25 cellular contexts compared by ENCODE assay signal in genomic region chr2:62469114-62469513, GRCh38. TPM values are rescaled to one million over a fixed set of nuclear protein-coding genes. Genes with fewer than 3 reads are reported as not detected.
DNase-seq lines count a peak whose midpoint lies in the region; ATAC-seq, FAIRE-seq and TF ChIP-seq lines count a peak whose summit lies in the region.
"Had no signal": no experiment of that assay in that cellular context is flagged by ENCODE, and none has a peak within 500 bp of the region (broad histone marks: within the 10 kb centered on the region; RNA-seq: fewer than 3 reads in every experiment).

No MANE protein-coding gene starts in this region.

- H3K4me1 ChIP-seq in right atrium auricular region (peaks cover 0 to 22% of the 10 kb centered on the region in 2 donors), K562 (replicated peaks in 1 of 2; ENCODE audit: control insufficient read depth in 2 of 2, insufficient read depth in 2 of 2, low read length in 2 of 2) (no peaks in the 10 kb centered on the region), HepG2 (ENCODE audit: insufficient read depth, low read length) (peaks cover 87% of the 10 kb centered on the region)
- H3K4me1 ChIP-seq: BE2C; BLaER1 treated with 17β-estradiol and CSF1 and Interleukin-3, amounts not matched to agents 10 nM and 100 nM had no signal

- TF ChIP-seq CTCF in right atrium auricular region (IDR thresholded peaks at IDR 0.05) (no peak), K562 (IDR thresholded peaks at IDR 0.05 in 2 of 3, conservative IDR thresholded peaks at IDR 0.05 in 1 of 3; ENCODE audit: insufficient read depth in 2 of 3, low read depth in 1 of 3, low read length in 3 of 3) (no peak), HepG2 (CRISPR knock-in tag; IDR thresholded peaks at IDR 0.05) (no peak)

- H3K36me3 ChIP-seq in right atrium auricular region (no peaks in the 10 kb centered on the region), K562 (ENCODE audit: control insufficient read depth, insufficient read depth, low read length) (no peaks in the 10 kb centered on the region), HepG2 (replicated peaks in 1 of 2; ENCODE audit: control insufficient read depth in 1 of 2, insufficient read depth in 2 of 2, low read length in 2 of 2) (no peaks in the 10 kb centered on the region)
- H3K36me3 ChIP-seq: BE2C; BLaER1 treated with 17β-estradiol and CSF1 and Interleukin-3, amounts not matched to agents 10 nM and 100 nM had no signal

- no peaks in the 10 kb centered on the region for H3K27me3 ChIP-seq in right atrium auricular region
- H3K27me3 ChIP-seq in K562 (ENCODE audit: control insufficient read depth in 2 of 2, insufficient read depth in 2 of 2, low read length in 2 of 2), result peaks cover 2 to 18% of the 10 kb centered on the region in 2 experiments; a peak in 2 of 5 replicates
- no peaks in the 10 kb centered on the region for H3K27me3 ChIP-seq in HepG2 (ENCODE audit: control insufficient read depth in 1 of 2, insufficient read depth in 2 of 2, low read length in 2 of 2)
- H3K27me3 ChIP-seq: BE2C; BLaER1 treated with 17β-estradiol and CSF1 and Interleukin-3, amounts not matched to agents 10 nM and 100 nM had no signal

- H3K4me3 ChIP-seq in right atrium auricular region (no peak overlapping the region), K562 (no peak overlapping the region), HepG2 (replicated peaks in 1 of 3; ENCODE audit: insufficient read depth in 1 of 3, low read depth in 2 of 3, low read length in 3 of 3) (no peak overlapping the region)
- H3K4me3 ChIP-seq: BLaER1 treated with 17β-estradiol and CSF1 and Interleukin-3, amounts not matched to agents 10 nM and 100 nM had no signal

- TF ChIP-seq RAD21 in K562 (CRISPR knock-in tag; conservative IDR thresholded peaks at IDR 0.05 in 1 of 2, IDR thresholded peaks at IDR 0.05 in 1 of 2) (no peak), HepG2 (CRISPR knock-in tag; IDR thresholded peaks at IDR 0.05) (no peak)

- ATAC-seq in left ventricle myocardium superior, result no peak
- ATAC-seq in K562, result no peak
- ATAC-seq in HepG2, result no peak

- H3K9ac ChIP-seq in K562 (ENCODE audit: insufficient read depth in 1 of 2, low read depth in 2 of 2, low read length in 2 of 2) (no peak overlapping the region), HepG2 (ENCODE audit: insufficient read depth, low read depth, low read length) (no peak overlapping the region)
- H3K9ac ChIP-seq: BLaER1 treated with 17β-estradiol and CSF1 and Interleukin-3, amounts not matched to agents 10 nM and 100 nM had no signal

- H3K27ac ChIP-seq in right atrium auricular region, result no peak overlapping the region
- no peak overlapping the region for H3K27ac ChIP-seq in K562 (ENCODE audit: extremely low read depth, low read depth, low read length)
- no peak overlapping the region for H3K27ac ChIP-seq in HepG2 (ENCODE audit: extremely low read length, insufficient read depth, low read length)
- H3K27ac ChIP-seq: 22Rv1; BLaER1 treated with 17β-estradiol and CSF1 and Interleukin-3, amounts not matched to agents 10 nM and 100 nM had no signal

- H4K20me1 ChIP-seq in K562 (replicated peaks; ENCODE audit: control insufficient read depth, insufficient read depth, low read length) (no peaks in the 10 kb centered on the region), HepG2 (ENCODE audit: insufficient read depth, low read length) (no peaks in the 10 kb centered on the region)
- H4K20me1 ChIP-seq: BLaER1 treated with 17β-estradiol and CSF1 and Interleukin-3, amounts not matched to agents 10 nM and 100 nM had no signal

- DNase-seq in right atrium auricular region (ENCODE audit: low spot score) (peak; percentile 54), left ventricle myocardium superior (no peak), K562 (ENCODE audit: extremely low read depth in 1 of 4, low spot score in 3 of 4) (no peak), HepG2 (ENCODE audit: low spot score) (no peak), RPMI8226 (no peak), superior temporal gyrus (ENCODE audit: extremely low spot score) (no peak), GM03348 (ENCODE audit: low spot score) (no peak), hypothalamus (lab: John Stamatoyannopoulos, UW) (no peak)
- DNase-seq: ACHN; AML-193; BE2C; CD4-positive, alpha-beta T cell; CD8-positive, alpha-beta memory T cell; DMS 273 treated with DMSO at 0.1 percent for 48 hours; DMS79; EL; GDM1; GOT3; H7; HCEC 1CT had no signal

- H2AFZ ChIP-seq in K562 (ENCODE audit: low read depth, low read length), result no peak overlapping the region
- no peak overlapping the region for H2AFZ ChIP-seq in HepG2 (ENCODE audit: low read length)

- CTCF ChIA-PET in K562 (lab: Yijun Ruan, JAX; ENCODE audit: low intra/inter-chr PET ratio), result no interaction called here
- CTCF ChIA-PET in HepG2 (lab: Yijun Ruan, JAX; ENCODE audit: low intra/inter-chr PET ratio, low total read pairs), result no interaction called here

- no peaks in the 10 kb centered on the region for H3K9me1 ChIP-seq in K562 (ENCODE audit: control insufficient read depth, insufficient read depth, low read length)

- H3K4me2 ChIP-seq in K562 (ENCODE audit: insufficient read depth, low read length) (no peak overlapping the region), HepG2 (ENCODE audit: low read depth, low read length) (no peak overlapping the region)
- H3K4me2 ChIP-seq: BLaER1 treated with 17β-estradiol and CSF1 and Interleukin-3, amounts not matched to agents 10 nM and 100 nM had no signal

- FAIRE-seq in K562 (lab: Jason Lieb, UNC) (no peak), HepG2 (lab: Jason Lieb, UNC) (no peak)
- FAIRE-seq: A204.1, D721Med, GM12892 had no signal

- TF ChIP-seq POLR2A in K562 (conservative IDR thresholded peaks at IDR 0.05) (no peak), HepG2 (IDR thresholded peaks at IDR 0.05; ENCODE audit: insufficient read depth in 1 of 2, low read depth in 2 of 2, low read length in 2 of 2) (no peak)

- 0% methylated on average over 1 of the region's 1 CpG for WGBS in K562 (ENCODE audit: insufficient coverage, low coverage, missing lambda C conversion rate)
- WGBS in HepG2 (ENCODE audit: low lambda C conversion rate), result 95% methylated on average over 1 of the region's 1 CpG

- in situ Hi-C loops in K562 (cut with MboI), result no loop called here
- in situ Hi-C loops in HepG2 (cut with HindIII; ENCODE audit: extremely low pct_ligation_motif_present, low pct_unique_long_range_greater_than_20kb), result no loop called here

- no peaks in the 10 kb centered on the region for H3K9me3 ChIP-seq in right atrium auricular region
- H3K9me3 ChIP-seq in K562 (replicated peaks; ENCODE audit: control insufficient read depth, insufficient read depth, low read depth, low read length), result no peaks in the 10 kb centered on the region
- no peaks in the 10 kb centered on the region for H3K9me3 ChIP-seq in HepG2 (ENCODE audit: low read length)
- H3K9me3 ChIP-seq: BE2C; BLaER1 treated with 17β-estradiol and CSF1 and Interleukin-3, amounts not matched to agents 10 nM and 100 nM had no signal

- TF ChIP-seq EP300 in K562 (IDR thresholded peaks at IDR 0.05; ENCODE audit: low read length), result no peak
- TF ChIP-seq EP300 in HepG2 (IDR thresholded peaks at IDR 0.05; ENCODE audit: low read depth in 2 of 2, low read length in 2 of 2), result no peak
- TF ChIP-seq EP300 in HepG2 (CRISPR knock-in tag; IDR thresholded peaks at IDR 0.05; ENCODE audit: borderline replicate concordance), result no peak

- intact Hi-C loops in left ventricle myocardium superior (cut with micrococcal nuclease) (loop anchor here (5.0 kb wide), 1 partner anchor 378 kb away; no protein-coding TSS in a partner anchor), K562 (cut with micrococcal nuclease) (no loop called here), HepG2 (cut with micrococcal nuclease; ENCODE audit: unreplicated experiment) (no loop called here)

- H3K79me2 ChIP-seq in K562 (ENCODE audit: control insufficient read depth, insufficient read depth, low read length) (no peaks in the 10 kb centered on the region), HepG2 (ENCODE audit: insufficient read depth, low read length) (no peaks in the 10 kb centered on the region)

- no TSS peak for BruUV-seq in K562 (replicated peaks; lab: Mats Ljungman, UMichigan)
- BruUV-seq in HepG2 (replicated peaks; lab: Mats Ljungman, UMichigan), result no TSS peak

- POLR2A ChIA-PET in K562 (lab: Yijun Ruan, JAX) (interaction anchor here (0.6 kb wide), 1 partner anchor 21 kb away, joined by 3 read pairs; no protein-coding TSS in a partner anchor), HepG2 (lab: Yijun Ruan, JAX) (interaction anchor here (0.9 to 4.1 kb wide), 5 partner anchors 12 to 236 kb away, joined by 4 to 37 read pairs (median 5); partner anchors contain the start of gene EHBP1)

RNA-seq across cellular contexts. Expression of gene TMEM17, which starts 36.9 kb away (rescaled TPM):
- total RNA-seq in right atrium auricular region (1 to 10 TPM in 1 of 2 donors, under 1 TPM in 1; 0.90 to 1.2 TPM), left ventricle myocardium superior (1.4 TPM), K562 (2014; rRNA removed) (1.0 and 1.1 TPM in 2 replicates), K562 (2014; rRNA removed; fragmentation: Illumina TruSeq; extraction: Trizol) (1.2 TPM in 2 replicates), K562 (2015; rRNA removed; fragmentation: Illumina TruSeq; extraction: Trizol) (0.87 and 0.91 TPM in 2 replicates), K562 (2021) (0.58 and 1.2 TPM in 2 replicates), HepG2 (2016; rRNA removed; fragmentation: Illumina TruSeq; extraction: Trizol) (0.22 and 0.28 TPM in 2 replicates)
- 2.2 and 2.9 TPM in 2 replicates for total RNA-seq in K562 (2011; cell fraction: chromatin; rRNA removed; ENCODE audit: low replicate concordance)
- 1.2 and 1.7 TPM in 2 replicates for total RNA-seq in K562 (2011; cell fraction: nucleolus; rRNA removed)
- total RNA-seq in K562 (2011; cell fraction: nucleoplasm; rRNA removed), result 2.8 and 3.7 TPM in 2 replicates
- polyA plus RNA-seq in K562 (2011; rRNA removed) (1.6 and 2.2 TPM in 2 replicates), K562 (2014; fragmentation: Illumina TruSeq; extraction: Trizol) (0.93 and 1.2 TPM in 2 replicates), K562 (2014; fragmentation: Nextera tagmentation; extraction: Ambion mirVana) (1 to 10 TPM in 1 of 2 experiments, under 1 TPM in 1; 0.74 to 1.6 TPM), K562 (2014; rRNA removed) (1.1 and 1.3 TPM in 2 replicates), HepG2 (2011; rRNA removed) (0.30 and 0.50 TPM in 2 replicates)
- polyA plus RNA-seq in K562 (2011; cell fraction: cytosol; rRNA removed), result 0.94 and 1.4 TPM in 2 replicates
- 1.2 and 1.3 TPM in 2 replicates for polyA plus RNA-seq in K562 (2011; cell fraction: nucleus; rRNA removed)
- polyA plus RNA-seq in K562 (2012), result 0.62 and 0.89 TPM in 2 replicates
- 0.78 and 1.1 TPM in 2 replicates for polyA minus RNA-seq in K562 (2011; rRNA and poly(A)+ RNA removed)
- polyA minus RNA-seq in K562 (2011; cell fraction: cytosol; rRNA and poly(A)+ RNA removed), result not detected in 2 replicates
- polyA minus RNA-seq in K562 (2011; cell fraction: nucleus; rRNA and poly(A)+ RNA removed), result 0.89 and 0.94 TPM in 2 replicates
- 0.18 TPM in 1 of 2 replicates, not detected in the other for total RNA-seq in HepG2 (2016; cell fraction: cytosol; rRNA removed; fragmentation: Illumina TruSeq; extraction: Trizol; ENCODE audit: low read depth)
- total RNA-seq in HepG2 (2016; cell fraction: insoluble cytoplasmic fraction; rRNA removed; fragmentation: Illumina TruSeq; extraction: Trizol), result 0.07 and 0.30 TPM in 2 replicates
- 0.24 and 0.25 TPM in 2 replicates for total RNA-seq in HepG2 (2016; cell fraction: membrane; rRNA removed; fragmentation: Illumina TruSeq; extraction: Trizol)
- 0.40 TPM in 1 of 2 replicates, not detected in the other for total RNA-seq in HepG2 (2016; cell fraction: nucleus; rRNA removed; fragmentation: Illumina TruSeq; extraction: Trizol)
- polyA plus RNA-seq in HepG2 (2011; cell fraction: cytosol; rRNA removed), result 0.20 and 0.33 TPM in 2 replicates
- polyA plus RNA-seq in HepG2 (2011; cell fraction: nucleus; rRNA removed), result 0.11 and 0.16 TPM in 2 replicates
- 0.16 and 0.24 TPM in 2 replicates for polyA plus RNA-seq in HepG2 (2012)
- 0.19 and 0.25 TPM in 2 replicates for polyA plus RNA-seq in HepG2 (2016; cell fraction: cytosol; fragmentation: Illumina TruSeq; extraction: Trizol; ENCODE audit: low read depth)
- 0.12 and 0.22 TPM in 2 replicates for polyA plus RNA-seq in HepG2 (2016; cell fraction: insoluble cytoplasmic fraction; fragmentation: Illumina TruSeq; extraction: Trizol; ENCODE audit: low read depth)
- polyA plus RNA-seq in HepG2 (2016; cell fraction: membrane; fragmentation: Illumina TruSeq; extraction: Trizol; ENCODE audit: low read depth), result 0.35 and 0.46 TPM in 2 replicates
- 0.25 and 0.76 TPM in 2 replicates for polyA plus RNA-seq in HepG2 (2016; cell fraction: nucleus; fragmentation: Illumina TruSeq; extraction: Trizol; ENCODE audit: insufficient read depth, low read depth)
- 0.21 and 0.32 TPM in 2 replicates for polyA minus RNA-seq in HepG2 (2011; rRNA and poly(A)+ RNA removed; ENCODE audit: low replicate concordance)
- 0.35 TPM in 1 of 2 replicates, not detected in the other for polyA minus RNA-seq in HepG2 (2011; cell fraction: cytosol; rRNA and poly(A)+ RNA removed)
- polyA minus RNA-seq in HepG2 (2011; cell fraction: nucleus; rRNA and poly(A)+ RNA removed), result 0.25 and 0.52 TPM in 2 replicates
- total RNA-seq: CD4-positive, alpha-beta T cell had no signal
- polyA plus RNA-seq: CD8-positive, alpha-beta memory T cell had no signal
